ENCODE assay signal across 8 cellular contexts in genomic region chr11:118917488-118918127, GRCh38. TPM values are rescaled to one million over a fixed set of nuclear protein-coding genes. Genes with fewer than 3 reads are reported as not detected.
A peak's percentile ranks its signal among the peaks of the same experiment; 100 is the strongest.
DNase-seq lines count a peak whose midpoint lies in the region; ATAC-seq and TF ChIP-seq lines count a peak whose summit lies in the region.

No MANE protein-coding gene starts in this region.

- peak overlapping the region; percentile 62 to 90 for H3K9ac ChIP-seq in colonic mucosa (ENCODE audit: low read depth in 2 of 2, low read length in 2 of 2)

- peak overlapping the region; percentile 4 for H3K4me3 ChIP-seq in colonic mucosa
- H3K4me3 ChIP-seq in lung = no peak overlapping the region
- no peak overlapping the region for H3K4me3 ChIP-seq in thymus (ENCODE audit: low read length)

- H3K36me3 ChIP-seq in colonic mucosa = no peaks in the 10 kb centered on the region
- H3K36me3 ChIP-seq in lung (ENCODE audit: control insufficient read depth in 2 of 2, insufficient read depth in 2 of 2, low read length in 2 of 2) = no peaks in the 10 kb centered on the region
- peaks cover 9% of the 10 kb centered on the region for H3K36me3 ChIP-seq in thymus (ENCODE audit: control insufficient read depth, insufficient read depth)

- H3K9me3 ChIP-seq in colonic mucosa (no peaks in the 10 kb centered on the region), lung (ENCODE audit: control insufficient read depth in 2 of 2, insufficient read depth in 1 of 2, low read length in 1 of 2) (no peaks in the 10 kb centered on the region), thymus (ENCODE audit: control insufficient read depth) (no peaks in the 10 kb centered on the region)

- ATAC-seq in lung (ENCODE audit: insufficient read depth, low FRiP score) = peak; percentile 2
- ATAC-seq in GM18505 (IDR thresholded peaks at IDR 0.05; ENCODE audit: unreplicated experiment) = no peak

- peaks cover 82% of the 10 kb centered on the region for H3K4me1 ChIP-seq in colonic mucosa
- H3K4me1 ChIP-seq in lung (ENCODE audit: control insufficient read depth in 2 of 2, insufficient read depth in 2 of 2, low read length in 2 of 2) = peaks cover 20 to 70% of the 10 kb centered on the region in 2 donors
- H3K4me1 ChIP-seq in thymus (ENCODE audit: control insufficient read depth, insufficient read depth, low read length) = peaks cover 76% of the 10 kb centered on the region

- TF ChIP-seq CTCF in colonic mucosa (IDR thresholded peaks at IDR 0.05) = no peak
- TF ChIP-seq CTCF in lung (IDR thresholded peaks at IDR 0.05; ENCODE audit: control extremely low read depth, extremely low read depth) = no peak

- H3K27ac ChIP-seq in colonic mucosa (peak overlapping the region; percentile 100), lung (ENCODE audit: low read depth in 1 of 2, low read length in 1 of 2) (peak overlapping the region; percentile 93 to 97), thymus (ENCODE audit: low read depth) (peak overlapping the region; percentile 84)

- intact Hi-C loops in colonic mucosa (cut with DNase I) = no loop called here

- H3K27me3 ChIP-seq in colonic mucosa (no peaks in the 10 kb centered on the region), lung (ENCODE audit: control insufficient read depth, insufficient read depth) (no peaks in the 10 kb centered on the region), thymus (ENCODE audit: control insufficient read depth, insufficient read depth) (no peaks in the 10 kb centered on the region)

- no peak for TF ChIP-seq POLR2A in GM18505 (IDR thresholded peaks at IDR 0.05; ENCODE audit: borderline replicate concordance, extremely low read depth, insufficient read depth, insufficient read length)

- DNase-seq in SIG-M5 treated with dmso at 0.1 percent for 504 hours (lab: John Stamatoyannopoulos, UW; ENCODE audit: unreplicated experiment) = peak; percentile 86
- DNase-seq in SIG-M5 (lab: John Stamatoyannopoulos, UW) = no peak
- DNase-seq in SW 1271 (lab: John Stamatoyannopoulos, UW) = peak; percentile 47 to 73
- peak; percentile 84 for DNase-seq in colonic mucosa
- peak; percentile 65 for DNase-seq in lung (ENCODE audit: low spot score)
- no peak for DNase-seq in anterior cingulate cortex (lab: John Stamatoyannopoulos, UW)

- 6 to 10% methylated on average over 13 of the region's 13 CpGs for WGBS in lung, 2 donors
- WGBS in thymus = 73% methylated on average over 13 of the region's 13 CpGs

RNA-seq across cellular contexts. Expression of gene BCL9L, which starts 8.1 kb away (rescaled TPM):
- total RNA-seq in colonic mucosa (10 to 100 TPM; 31.4 to 37.4 TPM), lung (10 to 100 TPM; 39.6 to 91.0 TPM)
- polyA plus RNA-seq in lung (10 to 100 TPM; 23.3 to 30.4 TPM), thymus (14.0 TPM)

RNA-seq across cellular contexts. Expression of gene CXCR5, which starts 33.9 kb away (rescaled TPM):
- total RNA-seq in colonic mucosa (under 1 TPM; 0.05 to 0.19 TPM), lung (under 1 TPM in 1 of 2 donors, not detected in 1; 0.48 TPM)
- polyA plus RNA-seq in lung (under 1 TPM; 0.16 to 0.65 TPM), thymus (1.3 TPM)

RNA-seq across cellular contexts. Expression of gene UPK2, which starts 38.5 kb away (rescaled TPM):
- total RNA-seq in colonic mucosa = not detected
- not detected for total RNA-seq in lung
- polyA plus RNA-seq in lung = under 1 TPM in 1 of 2 donors, not detected in 1; 0.07 TPM
- polyA plus RNA-seq in thymus = 2.9 TPM

RNA-seq across cellular contexts. Expression of gene FOXR1, which starts 54.0 kb away (rescaled TPM):
- total RNA-seq in colonic mucosa = not detected
- total RNA-seq in lung = not detected
- not detected for polyA plus RNA-seq in lung
- polyA plus RNA-seq in thymus = not detected

Comparison
In these comparisons a context has a peak if more than half of its experiments do, and no peak if none do; other contexts are left out.
1. DNase-seq: peak in SIG-M5 treated with dmso at 0.1 percent for 504 hours (single experiment), SW 1271 (2 of 2), colonic mucosa (single experiment) and lung (single experiment); none in SIG-M5 (single experiment) and anterior cingulate cortex (0 of 58).
2. Peak in every context shown above with its lines, with median percentiles within 50 percentile points of each other: H3K27ac ChIP-seq.